ENCODE assay signal across 8 cellular contexts in genomic region chr19:57814505-57815246, GRCh38. TPM values are rescaled to one million over a fixed set of nuclear protein-coding genes. Genes with fewer than 3 reads are reported as not detected.
DNase-seq lines count a peak whose midpoint lies in the region; ATAC-seq and TF ChIP-seq lines count a peak whose summit lies in the region.

TSS of gene ZNF552 (minus strand) at chr19:57814913. CDS start at chr19:57814743, 170 bp downstream.

- WGBS in adrenal gland, 4 donors = 0 to 1% (median 0%) methylated on average over 16 to 50 of the region's 50 CpGs
- WGBS in heart right ventricle, 2 donors = 0% methylated on average over 50 of the region's 50 CpGs

- ATAC-seq in HG02623 (IDR thresholded peaks at IDR 0.05; ENCODE audit: unreplicated experiment) (peak; percentile 66), heart right ventricle (peak; percentile 94 to 95 (median 95)), upper lobe of right lung (peak; percentile 95)

- TF ChIP-seq CTCF in adrenal gland (IDR thresholded peaks at IDR 0.05) (no peak), heart right ventricle (IDR thresholded peaks at IDR 0.05) (peak in 1 of 9 donors; percentile 6), upper lobe of right lung (IDR thresholded peaks at IDR 0.05) (peak; percentile 6)

- H3K9me3 ChIP-seq in adrenal gland (replicated peaks in 1 of 3) = no peaks in the 10 kb centered on the region
- no peaks in the 10 kb centered on the region for H3K9me3 ChIP-seq in heart right ventricle
- no peaks in the 10 kb centered on the region for H3K9me3 ChIP-seq in upper lobe of right lung

- DNase-seq in NCI-H1417 (lab: John Stamatoyannopoulos, UW) = peak; percentile 84 to 95 (median 92)
- peak; percentile 69 for DNase-seq in T follicular helper cell (ENCODE audit: low read depth)
- DNase-seq in adrenal gland = peak; percentile 90 to 96 (median 92)
- peak; percentile 78 to 89 for DNase-seq in heart right ventricle
- DNase-seq in posterior cingulate gyrus = peak; percentile 74 to 98 (median 86)
- peak; percentile 90 for DNase-seq in upper lobe of right lung

- peaks cover 0 to 6% of the 10 kb centered on the region in 2 donors for H3K36me3 ChIP-seq in adrenal gland (replicated peaks in 1 of 2)
- H3K36me3 ChIP-seq in heart right ventricle = peaks cover 0 to 33% (median 3%) of the 10 kb centered on the region in 9 donors
- peaks cover 7% of the 10 kb centered on the region for H3K36me3 ChIP-seq in upper lobe of right lung

- H3K4me3 ChIP-seq in GM08714 (ENCODE audit: low read length) = peak within 1 kb of the TSS; percentile 80
- peak within 1 kb of the TSS; percentile 51 to 94 (median 80) for H3K4me3 ChIP-seq in adrenal gland
- H3K4me3 ChIP-seq in heart right ventricle = peak within 1 kb of the TSS; percentile 57 to 92 (median 78)
- peak within 1 kb of the TSS; percentile 85 for H3K4me3 ChIP-seq in upper lobe of right lung

- H3K27me3 ChIP-seq in adrenal gland = no peaks in the 10 kb centered on the region
- no peaks in the 10 kb centered on the region for H3K27me3 ChIP-seq in heart right ventricle
- no peaks in the 10 kb centered on the region for H3K27me3 ChIP-seq in upper lobe of right lung

- TF ChIP-seq POLR2A in adrenal gland (IDR thresholded peaks at IDR 0.05) = peak; percentile 67 to 97

- peaks cover 10% of the 10 kb centered on the region in 2 donors for H3K4me1 ChIP-seq in adrenal gland (replicated peaks in 1 of 2)
- peaks cover 2 to 32% (median 20%) of the 10 kb centered on the region in 9 donors for H3K4me1 ChIP-seq in heart right ventricle
- peaks cover 16% of the 10 kb centered on the region for H3K4me1 ChIP-seq in upper lobe of right lung

- H3K27ac ChIP-seq in adrenal gland = peak within 1 kb of the TSS; percentile 43 to 89 (median 78)
- H3K27ac ChIP-seq in heart right ventricle = peak within 1 kb of the TSS; percentile 12 to 89 (median 82)
- peak within 1 kb of the TSS; percentile 88 for H3K27ac ChIP-seq in upper lobe of right lung

- intact Hi-C loops in adrenal gland (cut with DNase I) = loop anchor here in 1 of 2 donors (10.0 kb wide), 1 partner anchor 70 kb away; the partner anchor contains the start of gene ZNF776
- intact Hi-C loops in heart right ventricle (cut with DNase I) = loop anchor here in 1 of 10 donors (5.0 kb wide), 1 partner anchor 67 kb away; the partner anchor contains the start of gene ZNF776
- intact Hi-C loops in posterior cingulate gyrus (cut with DNase I) = loop anchor here (10.0 kb wide), 1 partner anchor 340 kb away; the partner anchor contains the start of gene ZNF329
- intact Hi-C loops in upper lobe of right lung (cut with DNase I) = no loop called here

RNA-seq across cellular contexts. Expression of gene ZNF552, which starts in this region (rescaled TPM):
- total RNA-seq in adrenal gland (10 to 100 TPM in 1 of 8 donors, 1 to 10 TPM in 6, under 1 TPM in 1; 0.66 to 10.5 (median 5.0) TPM), heart right ventricle (1 to 10 TPM; 1.9 to 6.6 (median 2.7) TPM), upper lobe of right lung (10.9 TPM)
- polyA plus RNA-seq in adrenal gland (1 to 10 TPM; 3.2 to 3.9 (median 3.5) TPM), heart right ventricle (1 to 10 TPM; 1.5 to 3.9 TPM)

Comparison
In these comparisons a context has a peak if more than half of its experiments do, and no peak if none do; other contexts are left out.
1. Peak in every context shown above with its lines: DNase-seq, ATAC-seq, H3K4me3 ChIP-seq and H3K27ac ChIP-seq.